1 cellular context compared by ENCODE assay signal in genomic region chr7:55187701-55188491, GRCh38.
TF ChIP-seq lines count a peak whose summit lies in the region.

No MANE protein-coding gene starts in this region.

TF ChIP-seq in HepG2, 621 proteins besides CTCF, POLR2A, EP300 and RAD21 (continued from another document and continues in another):
- TF ChIP-seq HNRNPH1 (optimal IDR thresholded peaks at IDR 0.05; ENCODE audit: low read depth, low read length) (no peak), HNRNPK (IDR thresholded peaks at IDR 0.05; ENCODE audit: low read depth, low read length, poor library complexity, severe bottlenecking) (no peak), CBX5 (CRISPR knock-in tag; IDR thresholded peaks at IDR 0.05; ENCODE audit: borderline replicate concordance) (no peak), MAFF (IDR thresholded peaks at IDR 0.05; ENCODE audit: low read depth, low read length) (no peak), EZH2 (conservative IDR thresholded peaks at IDR 0.05; ENCODE audit: low read depth, low read length) (no peak), ZNF512B (CRISPR knock-in tag; IDR thresholded peaks at IDR 0.05; ENCODE audit: borderline replicate concordance) (no peak), GFI1 (CRISPR knock-in tag; IDR thresholded peaks at IDR 0.05; ENCODE audit: borderline replicate concordance) (no peak), PAF1 (CRISPR knock-in tag; IDR thresholded peaks at IDR 0.05) (no peak), ZC3H13 (CRISPR knock-in tag; IDR thresholded peaks at IDR 0.05) (peak; percentile 71; the same call in 1 of the 2 replicates), CREB1 (IDR thresholded peaks at IDR 0.05) (no peak), CREB1 (CRISPR knock-in tag; IDR thresholded peaks at IDR 0.05) (no peak; the same call in 1 of the 2 replicates), ZC3H4 (CRISPR knock-in tag; IDR thresholded peaks at IDR 0.05; ENCODE audit: borderline replicate concordance) (no peak), DBP (CRISPR knock-in tag; IDR thresholded peaks at IDR 0.05; ENCODE audit: not compliant biosample characterization) (no peak), ZNF713 (CRISPR knock-in tag; IDR thresholded peaks at IDR 0.05) (no peak), CHCHD3 (CRISPR knock-in tag; IDR thresholded peaks at IDR 0.05) (no peak), ZNF709 (CRISPR knock-in tag; IDR thresholded peaks at IDR 0.05) (no peak), SMYD3 (CRISPR knock-in tag; IDR thresholded peaks at IDR 0.05) (peak; percentile 2; the same call in 1 of the 2 replicates), ZNF510 (CRISPR knock-in tag; IDR thresholded peaks at IDR 0.05; ENCODE audit: low read depth) (no peak), ZNF589 (CRISPR knock-in tag; conservative IDR thresholded peaks at IDR 0.05) (no peak), FOXM1 (CRISPR knock-in tag; IDR thresholded peaks at IDR 0.05) (no peak), ZBTB1 (CRISPR knock-in tag; IDR thresholded peaks at IDR 0.05; ENCODE audit: borderline replicate concordance) (no peak), ZNF251 (CRISPR knock-in tag; IDR thresholded peaks at IDR 0.05) (no peak), ZNF704 (CRISPR knock-in tag; IDR thresholded peaks at IDR 0.05; ENCODE audit: borderline replicate concordance) (no peak), RBAK (CRISPR knock-in tag; IDR thresholded peaks at IDR 0.05) (no peak), ZNF414 (CRISPR knock-in tag; IDR thresholded peaks at IDR 0.05) (no peak; the same call in 1 of the 2 replicates), RBM39 (IDR thresholded peaks at IDR 0.05; ENCODE audit: low read depth, low read length, poor library complexity, severe bottlenecking) (peak; percentile 23), ESRRA (CRISPR knock-in tag; IDR thresholded peaks at IDR 0.05; ENCODE audit: low read depth) (no peak; the same call in 1 of the 2 replicates), MEF2D (CRISPR knock-in tag; IDR thresholded peaks at IDR 0.05) (no peak), TFDP1 (CRISPR knock-in tag; IDR thresholded peaks at IDR 0.05; ENCODE audit: borderline replicate concordance) (peak; percentile 33; the same call in 1 of the 2 replicates), NCOA1 (CRISPR knock-in tag; IDR thresholded peaks at IDR 0.05) (no peak), IRF1 (CRISPR knock-in tag; IDR thresholded peaks at IDR 0.05; ENCODE audit: low read depth) (no peak), HOXA3 (CRISPR knock-in tag; IDR thresholded peaks at IDR 0.05) (no peak; the same call in 1 of the 2 replicates), ZNF136 (CRISPR knock-in tag; IDR thresholded peaks at IDR 0.05; ENCODE audit: low read depth) (no peak), BRCA1 (CRISPR knock-in tag; IDR thresholded peaks at IDR 0.05) (no peak), SNAPC2 (CRISPR knock-in tag; IDR thresholded peaks at IDR 0.05) (no peak), SATB2 (CRISPR knock-in tag; IDR thresholded peaks at IDR 0.05) (no peak), ZNF235 (CRISPR knock-in tag; IDR thresholded peaks at IDR 0.05; ENCODE audit: borderline replicate concordance) (no peak), CBX2 (IDR thresholded peaks at IDR 0.05; ENCODE audit: low read depth, low read length) (no peak), CBX2 (CRISPR knock-in tag; IDR thresholded peaks at IDR 0.05; ENCODE audit: low read depth) (no peak), HMG20A (CRISPR knock-in tag; IDR thresholded peaks at IDR 0.05; ENCODE audit: borderline replicate concordance) (no peak), ZFX (CRISPR knock-in tag; IDR thresholded peaks at IDR 0.05; ENCODE audit: low read depth) (peak; percentile 22; the same call in 1 of the 2 replicates), SCMH1 (CRISPR knock-in tag; IDR thresholded peaks at IDR 0.05; ENCODE audit: borderline replicate concordance) (no peak), HOXA7 (CRISPR knock-in tag; IDR thresholded peaks at IDR 0.05) (no peak), TIGD3 (CRISPR knock-in tag; IDR thresholded peaks at IDR 0.05; ENCODE audit: borderline replicate concordance) (no peak), MTERF4 (CRISPR knock-in tag; IDR thresholded peaks at IDR 0.05) (no peak), ZNF619 (CRISPR knock-in tag; IDR thresholded peaks at IDR 0.05) (no peak), NFYB (CRISPR knock-in tag; IDR thresholded peaks at IDR 0.05) (no peak), ZNF784 (CRISPR knock-in tag; IDR thresholded peaks at IDR 0.05; ENCODE audit: borderline replicate concordance) (no peak), KDM5A (IDR thresholded peaks at IDR 0.05; ENCODE audit: borderline replicate concordance, low read length) (no peak), ZNF333 (CRISPR knock-in tag; IDR thresholded peaks at IDR 0.05; ENCODE audit: borderline replicate concordance) (no peak), ZNF264 (CRISPR knock-in tag; IDR thresholded peaks at IDR 0.05) (no peak), SIN3A (IDR thresholded peaks at IDR 0.05; ENCODE audit: borderline replicate concordance, low read depth, low read length) (no peak), ZSCAN21 (CRISPR knock-in tag; IDR thresholded peaks at IDR 0.05; ENCODE audit: borderline replicate concordance) (no peak), FOXO1 (CRISPR knock-in tag; IDR thresholded peaks at IDR 0.05) (no peak), ZNF549 (CRISPR knock-in tag; IDR thresholded peaks at IDR 0.05) (no peak), SOX6 (IDR thresholded peaks at IDR 0.05) (no peak), SOX6 (CRISPR knock-in tag; IDR thresholded peaks at IDR 0.05) (no peak), FOXJ3 (CRISPR knock-in tag; IDR thresholded peaks at IDR 0.05; ENCODE audit: borderline replicate concordance) (no peak), ZNF292 (CRISPR knock-in tag; IDR thresholded peaks at IDR 0.05; ENCODE audit: borderline replicate concordance, low read depth) (no peak), ZNF740 (CRISPR knock-in tag; IDR thresholded peaks at IDR 0.05) (no peak), HIC2 (CRISPR knock-in tag; IDR thresholded peaks at IDR 0.05; ENCODE audit: low read depth) (no peak), EEA1 (CRISPR knock-in tag; IDR thresholded peaks at IDR 0.05; ENCODE audit: borderline replicate concordance) (no peak), ZBTB44 (CRISPR knock-in tag; IDR thresholded peaks at IDR 0.05) (no peak), ZNF207 (IDR thresholded peaks at IDR 0.05; ENCODE audit: borderline replicate concordance) (no peak), IKZF1 (IDR thresholded peaks at IDR 0.05) (no peak)
